24 cellular contexts compared by ENCODE assay signal in genomic region chr19:12982648-12983047, GRCh38. TPM values are rescaled to one million over a fixed set of nuclear protein-coding genes. Genes with fewer than 3 reads are reported as not detected.
"Had no signal": no experiment of that assay in that cellular context is flagged by ENCODE, and none has a peak within 500 bp of the region (broad histone marks: within the 10 kb centered on the region; RNA-seq: fewer than 3 reads in every experiment).

No MANE protein-coding gene starts in this region.

- H3K36me3 ChIP-seq: brain microvascular endothelial cell, esophagus muscularis mucosa, upper lobe of left lung had no signal

- H3K36me3 Mint-ChIP-seq: activated naive CD4-positive, alpha-beta T cell treated with anti-CD3 and anti-CD28 coated beads, Interleukin-2, amount 50 U/mL, for 72 hours; memory B cell had no signal

- H3K4me3 Mint-ChIP-seq: activated CD8-positive, alpha-beta T cell treated with anti-CD3 and anti-CD28 coated beads, Interleukin-2, amount 10 ng/mL, durations not matched to agents 7 days and 5 days; effector memory CD8-positive, alpha-beta T cell; memory B cell; neural crest cell had no signal

- H3K9me3 Mint-ChIP-seq: activated naive CD4-positive, alpha-beta T cell treated with anti-CD3 and anti-CD28 coated beads, Interleukin-2, amount 50 U/mL, for 72 hours; effector memory CD8-positive, alpha-beta T cell; memory B cell; neural crest cell had no signal

- FAIRE-seq: colon, frontal cortex, islet of Langerhans, TTC549 had no signal

- DNase-seq: activated CD4-positive, alpha-beta T cell treated with anti-CD3 and anti-CD28 coated beads for 1 hour; activated CD4-positive, alpha-beta T cell treated with anti-CD3 and anti-CD28 coated beads, Interleukin-2, amount 50 U/mL, for 1 hour; activated CD8-positive, alpha-beta T cell treated with anti-CD3 and anti-CD28 coated beads, Interleukin-2, amount 10 ng/mL, durations not matched to agents 7 days and 5 days; aorta; brain microvascular endothelial cell; central memory CD4-positive, alpha-beta T cell; effector memory CD8-positive, alpha-beta T cell; left colon; retina; stimulated activated CD4-positive, alpha-beta T cell treated with anti-CD3 and anti-CD28 coated beads, Interleukin-4, amount 100 ng/mL, for 1 hour; stimulated activated naive CD4-positive, alpha-beta T cell; T-helper 1 cell; upper lobe of left lung had no signal

- H3K27me3 ChIP-seq: brain microvascular endothelial cell, esophagus muscularis mucosa, upper lobe of left lung had no signal

- H3K9me3 ChIP-seq: esophagus muscularis mucosa, upper lobe of left lung had no signal

- H3K27ac ChIP-seq: brain microvascular endothelial cell, esophagus muscularis mucosa, upper lobe of left lung had no signal

- H3K27ac Mint-ChIP-seq: activated CD8-positive, alpha-beta T cell treated with anti-CD3 and anti-CD28 coated beads, Interleukin-2, amount 10 ng/mL, durations not matched to agents 7 days and 5 days; activated naive CD4-positive, alpha-beta T cell treated with anti-CD3 and anti-CD28 coated beads, Interleukin-2, amount 50 U/mL, for 72 hours; effector memory CD8-positive, alpha-beta T cell; memory B cell had no signal

RNA-seq across cellular contexts. Expression of gene DAND5, which starts 13.3 kb away (rescaled TPM):
- total RNA-seq: aorta, myocyte, neural crest cell, osteoblast, posterior vena cava, upper lobe of left lung had no signal
